Comparison of ENCODE assay signal across 22 cellular contexts in genomic region chr10:60488111-60488669, GRCh38.
"Had no signal": no experiment of that assay in that cellular context is flagged by ENCODE, and none has a peak within 500 bp of the region (broad histone marks: within the 10 kb centered on the region; RNA-seq: fewer than 3 reads in every experiment).

No MANE protein-coding gene starts in this region.

- H3K27ac ChIP-seq: esophagus squamous epithelium, hepatocyte, psoas muscle, spleen, testis, transverse colon had no signal

- DNase-seq: effector memory CD4-positive, alpha-beta T cell; esophagus squamous epithelium; foreskin melanocyte; head of caudate nucleus; left colon; left ventricle myocardium superior; mesendoderm; naive thymus-derived CD4-positive, alpha-beta T cell; nephron progenitor cell; psoas muscle; retina; spleen; stimulated activated CD4-positive, alpha-beta T cell treated with anti-CD3 and anti-CD28 coated beads, Interleukin-15, amount 100 ng/mL, for 24 hours; stimulated activated CD4-positive, alpha-beta T cell treated with anti-CD3 and anti-CD28 coated beads, Interleukin-1b, Interleukin-23, amount 100 ng/mL, for 48 hours; stimulated activated CD4-positive, alpha-beta T cell treated with anti-CD3 and anti-CD28 coated beads, Interleukin-4, amount 100 ng/mL, for 24 hours; testis; transverse colon had no signal

- H3K4me3 Mint-ChIP-seq: naive thymus-derived CD4-positive, alpha-beta T cell; nephron progenitor cell; stimulated activated memory B cell treated with anti-CD40 and anti-IgM and Interleukin-4, amounts not matched to agents 10 μg/mL and 1 μg/mL and 100 μg/mL, for 72 hours; stimulated activated naive CD8-positive, alpha-beta T cell treated with anti-CD3 and anti-CD28 coated beads, Interleukin-15, Interleukin-2, amounts not matched to agents 100 ng/mL and 50 ng/mL, for 24 hours had no signal

- H3K9me3 ChIP-seq: esophagus squamous epithelium, psoas muscle, spleen, testis, transverse colon had no signal

- H3K27ac Mint-ChIP-seq: nephron progenitor cell; stimulated activated memory B cell treated with anti-CD40 and anti-IgM and Interleukin-4, amounts not matched to agents 10 μg/mL and 1 μg/mL and 100 μg/mL, for 72 hours; stimulated activated naive CD8-positive, alpha-beta T cell treated with anti-CD3 and anti-CD28 coated beads, Interleukin-15, Interleukin-2, amounts not matched to agents 100 ng/mL and 50 ng/mL, for 24 hours had no signal

- H3K4me1 Mint-ChIP-seq: nephron progenitor cell had no signal

- H3K4me1 ChIP-seq: testis, transverse colon had no signal

- H3K27me3 Mint-ChIP-seq: naive thymus-derived CD4-positive, alpha-beta T cell; stimulated activated memory B cell treated with anti-CD40 and anti-IgM and Interleukin-4, amounts not matched to agents 10 μg/mL and 1 μg/mL and 100 μg/mL, for 72 hours had no signal

- ATAC-seq: left colon; left ventricle myocardium superior; naive thymus-derived CD4-positive, alpha-beta T cell; psoas muscle; sciatic nerve; stimulated activated memory B cell treated with anti-CD40 and anti-IgM and Interleukin-4, amounts not matched to agents 10 μg/mL and 1 μg/mL and 100 μg/mL, for 72 hours had no signal

- H3K36me3 ChIP-seq: esophagus squamous epithelium, spleen, transverse colon had no signal

- H3K9me3 Mint-ChIP-seq: nephron progenitor cell; stimulated activated memory B cell treated with anti-CD40 and anti-IgM and Interleukin-4, amounts not matched to agents 10 μg/mL and 1 μg/mL and 100 μg/mL, for 72 hours; stimulated activated naive CD8-positive, alpha-beta T cell treated with anti-CD3 and anti-CD28 coated beads, Interleukin-15, Interleukin-2, amounts not matched to agents 100 ng/mL and 50 ng/mL, for 24 hours had no signal

- H3K36me3 Mint-ChIP-seq: stimulated activated memory B cell treated with anti-CD40 and anti-IgM and Interleukin-4, amounts not matched to agents 10 μg/mL and 1 μg/mL and 100 μg/mL, for 72 hours had no signal

- H3K4me3 ChIP-seq: esophagus squamous epithelium, hepatocyte, lung, psoas muscle, spleen, testis, transverse colon had no signal

- H3K27me3 ChIP-seq: hepatocyte, spleen, testis, transverse colon had no signal
